Comparison of ENCODE assay signal across 1 cellular context in the genomic region with DNA sequence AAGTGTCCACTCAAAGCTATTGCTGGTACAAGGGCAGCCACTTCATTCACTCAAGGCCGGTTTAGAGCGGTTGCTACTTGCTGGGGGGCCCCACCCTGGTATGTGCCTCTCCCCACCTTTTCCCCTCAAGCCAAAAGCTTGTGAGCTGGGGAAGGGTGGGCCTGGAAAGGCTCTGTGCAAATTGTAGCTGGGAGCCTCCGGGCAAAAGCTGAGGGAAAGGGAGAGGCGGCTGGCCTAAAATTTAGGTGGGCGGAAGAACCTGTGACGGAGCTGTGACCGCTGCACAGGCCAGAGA.
TF ChIP-seq lines count a peak whose summit lies in the region.

No MANE protein-coding gene starts in this region.

TF ChIP-seq in WTC11, 78 proteins besides CTCF, POLR2A, EP300 and RAD21 (continued from another document):
- TF ChIP-seq, protein P1, sequence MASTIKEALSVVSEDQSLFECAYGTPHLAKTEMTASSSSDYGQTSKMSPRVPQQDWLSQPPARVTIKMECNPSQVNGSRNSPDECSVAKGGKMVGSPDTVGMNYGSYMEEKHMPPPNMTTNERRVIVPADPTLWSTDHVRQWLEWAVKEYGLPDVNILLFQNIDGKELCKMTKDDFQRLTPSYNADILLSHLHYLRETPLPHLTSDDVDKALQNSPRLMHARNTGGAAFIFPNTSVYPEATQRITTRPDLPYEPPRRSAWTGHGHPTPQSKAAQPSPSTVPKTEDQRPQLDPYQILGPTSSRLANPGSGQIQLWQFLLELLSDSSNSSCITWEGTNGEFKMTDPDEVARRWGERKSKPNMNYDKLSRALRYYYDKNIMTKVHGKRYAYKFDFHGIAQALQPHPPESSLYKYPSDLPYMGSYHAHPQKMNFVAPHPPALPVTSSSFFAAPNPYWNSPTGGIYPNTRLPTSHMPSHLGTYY (CRISPR knock-in tag; IDR thresholded peaks at IDR 0.05) = peak; percentile 58; the same call in 1 of the 2 replicates
